Comparison of ENCODE assay signal across 10 cellular contexts in genomic region chr18:41639218-41639617, GRCh38.
"Had no signal": no experiment of that assay in that cellular context is flagged by ENCODE, and none has a peak within 500 bp of the region (broad histone marks: within the 10 kb centered on the region; RNA-seq: fewer than 3 reads in every experiment).

No MANE protein-coding gene starts in this region.

- H3K4me1 ChIP-seq: HAP-1 had no signal

- H3K36me3 ChIP-seq: HAP-1 had no signal

- H2AFZ ChIP-seq: GM23248 had no signal

- H3K27ac ChIP-seq: GM23248, HL-60, KMS-11 had no signal

- DNase-seq: GM23248, GOT3, H7, IMR-90, Karpas-422, KBM-7 had no signal

- ATAC-seq: HCT116 had no signal

- H3K9me3 ChIP-seq: HAP-1 had no signal

- H3K4me2 ChIP-seq: KMS-11 had no signal

- H3K9ac ChIP-seq: GM23248, KMS-11 had no signal

- H3K4me3 ChIP-seq: GM23248, HAP-1 had no signal
